In genomic region chr10:63630928-63631685, GRCh38 we compare ENCODE assay signal across 8 cellular contexts.
DNase-seq lines count a peak whose midpoint lies in the region; ATAC-seq and TF ChIP-seq lines count a peak whose summit lies in the region.

No MANE protein-coding gene starts in this region.

- POLR2A ChIA-PET in naive thymus-derived CD8-positive, alpha-beta T cell (lab: Charles Lee): interaction anchor here (0.7 to 1.5 kb wide), 4 partner anchors 8 to 466 kb away, joined by 3 to 10 read pairs (median 3); partner anchors contain the start of gene REEP3

- TF ChIP-seq CTCF in CD14-positive monocyte (IDR thresholded peaks at IDR 0.05) (no peak), NB4 (IDR thresholded peaks at IDR 0.05; ENCODE audit: low read depth, low read length) (no peak), dorsolateral prefrontal cortex (IDR thresholded peaks at IDR 0.05 in 54 of 56, conservative IDR thresholded peaks at IDR 0.05 in 2 of 56; ENCODE audit: low read depth in 1 of 56, partially characterized antibody in 56 of 56) (peak in 2 of 56 donors; percentile 2 to 12)

- H3K27me3 Mint-ChIP-seq in CD14-positive monocyte (ENCODE audit: low read depth in 3 of 3): no peaks in the 10 kb centered on the region
- no peaks in the 10 kb centered on the region for H3K27me3 Mint-ChIP-seq in naive thymus-derived CD8-positive, alpha-beta T cell

- peak overlapping the region; percentile 95 to 97 for H3K4me3 Mint-ChIP-seq in CD14-positive monocyte
- H3K4me3 Mint-ChIP-seq in naive thymus-derived CD8-positive, alpha-beta T cell: peak overlapping the region; percentile 85 to 95 (median 89)

- peak overlapping the region; percentile 35 to 99 (median 95) for H3K27ac ChIP-seq in dorsolateral prefrontal cortex

- intact Hi-C loops in CD14-positive monocyte (cut with micrococcal nuclease) (loop anchor here in 1 of 2 donors (5.0 to 10.0 kb wide), 2 partner anchors 359 to 456 kb away; no protein-coding TSS in a partner anchor), dorsolateral prefrontal cortex (cut with DNase I) (loop anchor here (1.0 to 10.0 kb wide), 7 partner anchors 81 to 464 kb away; partner anchors contain the start of genes JMJD1C (in 2 of the 2) and REEP3 (in 2 of the 2))

- no peak for TF ChIP-seq POLR2A in NB4 (IDR thresholded peaks at IDR 0.05; ENCODE audit: extremely low read depth, insufficient read length)

- H3K4me3 ChIP-seq in NB4 (ENCODE audit: low read depth, low read length) (peak overlapping the region; percentile 78), dorsolateral prefrontal cortex (peak overlapping the region; percentile 53 to 84 (median 75))

- ATAC-seq in naive thymus-derived CD8-positive, alpha-beta T cell: peak in 1 of 2 donors; percentile 40
- no peak for ATAC-seq in left lobe of liver
- no peak for ATAC-seq in GM18498 (IDR thresholded peaks at IDR 0.05; ENCODE audit: unreplicated experiment)

- H3K27me3 ChIP-seq in dorsolateral prefrontal cortex: no peaks in the 10 kb centered on the region

- H3K27ac Mint-ChIP-seq in CD14-positive monocyte: peak overlapping the region; percentile 82 to 97 (median 93)
- peak overlapping the region; percentile 11 to 95 (median 91) for H3K27ac Mint-ChIP-seq in naive thymus-derived CD8-positive, alpha-beta T cell

- no peaks in the 10 kb centered on the region for H3K9me3 Mint-ChIP-seq in CD14-positive monocyte
- H3K9me3 Mint-ChIP-seq in naive thymus-derived CD8-positive, alpha-beta T cell: no peaks in the 10 kb centered on the region

- DNase-seq in CD14-positive monocyte (ENCODE audit: low spot score): no peak
- DNase-seq in NB4 (ENCODE audit: low read depth): peak; percentile 55
- DNase-seq in dorsolateral prefrontal cortex: peak in 1 of 10 donors; percentile 74
- peak in 1 of 10 donors; percentile 47 for DNase-seq in naive thymus-derived CD8-positive, alpha-beta T cell
- DNase-seq in left lobe of liver (ENCODE audit: low spot score): no peak
- DNase-seq in mesenteric fat pad (ENCODE audit: low spot score): no peak
- no peak for DNase-seq in C1 segment of cervical spinal cord (lab: John Stamatoyannopoulos, UW)

- peaks cover 56% of the 10 kb centered on the region for H3K4me1 Mint-ChIP-seq in CD14-positive monocyte
- peaks cover 18 to 35% (median 28%) of the 10 kb centered on the region in 4 donors for H3K4me1 Mint-ChIP-seq in naive thymus-derived CD8-positive, alpha-beta T cell

- no peaks in the 10 kb centered on the region for H3K36me3 Mint-ChIP-seq in CD14-positive monocyte
- no peaks in the 10 kb centered on the region for H3K36me3 Mint-ChIP-seq in naive thymus-derived CD8-positive, alpha-beta T cell
